ENCODE assay signal across 2 cellular contexts in the genomic region with DNA sequence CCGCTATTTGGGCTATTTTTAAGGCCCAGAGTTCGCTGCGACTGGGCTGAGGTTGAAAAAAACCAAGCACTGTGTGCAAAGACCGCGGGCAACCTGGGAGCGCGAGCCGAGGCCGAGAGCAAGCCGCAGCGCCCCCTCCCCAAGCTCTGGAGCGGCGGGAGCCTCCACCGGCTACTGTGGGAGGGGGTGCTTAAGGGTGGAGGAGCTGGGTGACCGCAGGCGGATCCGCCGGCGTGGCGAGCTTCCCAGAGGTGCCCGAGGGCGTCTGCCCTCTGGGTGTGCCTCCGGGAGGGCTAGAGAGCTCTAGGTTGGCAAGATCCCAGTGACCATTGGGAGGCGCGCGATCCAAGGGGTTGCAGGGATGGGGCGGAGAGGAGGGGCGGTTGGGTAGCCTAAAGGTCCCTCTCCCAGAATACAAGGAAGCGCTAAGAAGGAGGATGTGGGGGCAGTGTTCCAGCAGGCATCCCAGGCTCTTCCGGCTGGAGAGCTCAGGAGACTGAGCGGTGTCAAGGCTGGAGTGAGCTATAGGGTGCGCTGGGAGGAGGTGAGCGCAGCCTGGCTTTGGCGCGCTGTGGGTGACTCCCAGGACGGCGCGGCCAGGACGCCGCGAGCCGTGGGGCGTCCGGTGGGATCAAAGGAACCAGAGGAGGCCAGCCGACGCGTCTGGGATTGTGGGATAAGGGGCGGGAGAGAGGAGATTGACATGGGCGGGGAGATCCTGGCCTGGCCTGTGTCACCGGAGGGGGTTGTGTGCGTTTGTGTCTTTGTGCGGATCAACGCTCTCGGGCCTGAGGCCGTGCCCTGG.
TF ChIP-seq lines count a peak whose summit lies in the region.

No MANE protein-coding gene starts in this region.

TF ChIP-seq in SK-N-SH treated with all-trans-retinoic acid at 6 μM for 48 hours, 23 proteins besides CTCF, POLR2A, EP300 and RAD21:
- TF ChIP-seq, protein P1, sequence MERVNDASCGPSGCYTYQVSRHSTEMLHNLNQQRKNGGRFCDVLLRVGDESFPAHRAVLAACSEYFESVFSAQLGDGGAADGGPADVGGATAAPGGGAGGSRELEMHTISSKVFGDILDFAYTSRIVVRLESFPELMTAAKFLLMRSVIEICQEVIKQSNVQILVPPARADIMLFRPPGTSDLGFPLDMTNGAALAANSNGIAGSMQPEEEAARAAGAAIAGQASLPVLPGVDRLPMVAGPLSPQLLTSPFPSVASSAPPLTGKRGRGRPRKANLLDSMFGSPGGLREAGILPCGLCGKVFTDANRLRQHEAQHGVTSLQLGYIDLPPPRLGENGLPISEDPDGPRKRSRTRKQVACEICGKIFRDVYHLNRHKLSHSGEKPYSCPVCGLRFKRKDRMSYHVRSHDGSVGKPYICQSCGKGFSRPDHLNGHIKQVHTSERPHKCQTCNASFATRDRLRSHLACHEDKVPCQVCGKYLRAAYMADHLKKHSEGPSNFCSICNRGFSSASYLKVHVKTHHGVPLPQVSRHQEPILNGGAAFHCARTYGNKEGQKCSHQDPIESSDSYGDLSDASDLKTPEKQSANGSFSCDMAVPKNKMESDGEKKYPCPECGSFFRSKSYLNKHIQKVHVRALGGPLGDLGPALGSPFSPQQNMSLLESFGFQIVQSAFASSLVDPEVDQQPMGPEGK (CRISPR knock-in tag; IDR thresholded peaks at IDR 0.05; ENCODE audit: borderline replicate concordance) = no peak
- TF ChIP-seq, protein P2, sequence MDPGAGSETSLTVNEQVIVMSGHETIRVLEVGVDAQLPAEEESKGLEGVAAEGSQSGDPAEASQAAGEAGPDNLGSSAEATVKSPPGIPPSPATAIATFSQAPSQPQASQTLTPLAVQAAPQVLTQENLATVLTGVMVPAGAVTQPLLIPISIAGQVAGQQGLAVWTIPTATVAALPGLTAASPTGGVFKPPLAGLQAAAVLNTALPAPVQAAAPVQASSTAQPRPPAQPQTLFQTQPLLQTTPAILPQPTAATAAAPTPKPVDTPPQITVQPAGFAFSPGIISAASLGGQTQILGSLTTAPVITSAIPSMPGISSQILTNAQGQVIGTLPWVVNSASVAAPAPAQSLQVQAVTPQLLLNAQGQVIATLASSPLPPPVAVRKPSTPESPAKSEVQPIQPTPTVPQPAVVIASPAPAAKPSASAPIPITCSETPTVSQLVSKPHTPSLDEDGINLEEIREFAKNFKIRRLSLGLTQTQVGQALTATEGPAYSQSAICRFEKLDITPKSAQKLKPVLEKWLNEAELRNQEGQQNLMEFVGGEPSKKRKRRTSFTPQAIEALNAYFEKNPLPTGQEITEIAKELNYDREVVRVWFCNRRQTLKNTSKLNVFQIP (CRISPR knock-in tag; IDR thresholded peaks at IDR 0.05; ENCODE audit: borderline replicate concordance, low read depth) = no peak
- TF ChIP-seq GLIS3 (CRISPR knock-in tag; IDR thresholded peaks at IDR 0.05) (no peak), PPARA (CRISPR knock-in tag; IDR thresholded peaks at IDR 0.05; ENCODE audit: borderline replicate concordance) (no peak), ARNTL (CRISPR knock-in tag; IDR thresholded peaks at IDR 0.05; ENCODE audit: borderline replicate concordance, low read depth) (no peak), ESRRG (CRISPR knock-in tag; IDR thresholded peaks at IDR 0.05) (no peak), OSR1 (CRISPR knock-in tag; IDR thresholded peaks at IDR 0.05) (no peak), ZNF70 (CRISPR knock-in tag; IDR thresholded peaks at IDR 0.05) (no peak), ZFP3 (CRISPR knock-in tag; IDR thresholded peaks at IDR 0.05) (no peak), SNAI2 (CRISPR knock-in tag; IDR thresholded peaks at IDR 0.05) (no peak)
- TF ChIP-seq, protein P3, sequence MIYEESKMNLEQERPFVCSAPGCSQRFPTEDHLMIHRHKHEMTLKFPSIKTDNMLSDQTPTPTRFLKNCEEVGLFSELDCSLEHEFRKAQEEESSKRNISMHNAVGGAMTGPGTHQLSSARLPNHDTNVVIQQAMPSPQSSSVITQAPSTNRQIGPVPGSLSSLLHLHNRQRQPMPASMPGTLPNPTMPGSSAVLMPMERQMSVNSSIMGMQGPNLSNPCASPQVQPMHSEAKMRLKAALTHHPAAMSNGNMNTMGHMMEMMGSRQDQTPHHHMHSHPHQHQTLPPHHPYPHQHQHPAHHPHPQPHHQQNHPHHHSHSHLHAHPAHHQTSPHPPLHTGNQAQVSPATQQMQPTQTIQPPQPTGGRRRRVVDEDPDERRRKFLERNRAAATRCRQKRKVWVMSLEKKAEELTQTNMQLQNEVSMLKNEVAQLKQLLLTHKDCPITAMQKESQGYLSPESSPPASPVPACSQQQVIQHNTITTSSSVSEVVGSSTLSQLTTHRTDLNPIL (CRISPR knock-in tag; IDR thresholded peaks at IDR 0.05; ENCODE audit: low read depth) = no peak
- TF ChIP-seq, protein P4, sequence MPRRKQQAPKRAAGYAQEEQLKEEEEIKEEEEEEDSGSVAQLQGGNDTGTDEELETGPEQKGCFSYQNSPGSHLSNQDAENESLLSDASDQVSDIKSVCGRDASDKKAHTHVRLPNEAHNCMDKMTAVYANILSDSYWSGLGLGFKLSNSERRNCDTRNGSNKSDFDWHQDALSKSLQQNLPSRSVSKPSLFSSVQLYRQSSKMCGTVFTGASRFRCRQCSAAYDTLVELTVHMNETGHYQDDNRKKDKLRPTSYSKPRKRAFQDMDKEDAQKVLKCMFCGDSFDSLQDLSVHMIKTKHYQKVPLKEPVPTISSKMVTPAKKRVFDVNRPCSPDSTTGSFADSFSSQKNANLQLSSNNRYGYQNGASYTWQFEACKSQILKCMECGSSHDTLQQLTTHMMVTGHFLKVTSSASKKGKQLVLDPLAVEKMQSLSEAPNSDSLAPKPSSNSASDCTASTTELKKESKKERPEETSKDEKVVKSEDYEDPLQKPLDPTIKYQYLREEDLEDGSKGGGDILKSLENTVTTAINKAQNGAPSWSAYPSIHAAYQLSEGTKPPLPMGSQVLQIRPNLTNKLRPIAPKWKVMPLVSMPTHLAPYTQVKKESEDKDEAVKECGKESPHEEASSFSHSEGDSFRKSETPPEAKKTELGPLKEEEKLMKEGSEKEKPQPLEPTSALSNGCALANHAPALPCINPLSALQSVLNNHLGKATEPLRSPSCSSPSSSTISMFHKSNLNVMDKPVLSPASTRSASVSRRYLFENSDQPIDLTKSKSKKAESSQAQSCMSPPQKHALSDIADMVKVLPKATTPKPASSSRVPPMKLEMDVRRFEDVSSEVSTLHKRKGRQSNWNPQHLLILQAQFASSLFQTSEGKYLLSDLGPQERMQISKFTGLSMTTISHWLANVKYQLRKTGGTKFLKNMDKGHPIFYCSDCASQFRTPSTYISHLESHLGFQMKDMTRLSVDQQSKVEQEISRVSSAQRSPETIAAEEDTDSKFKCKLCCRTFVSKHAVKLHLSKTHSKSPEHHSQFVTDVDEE (CRISPR knock-in tag; IDR thresholded peaks at IDR 0.05) = no peak

TF ChIP-seq in HepG2, 621 proteins besides CTCF, POLR2A, EP300 and RAD21 (continues in another document):
- TF ChIP-seq FOXC1 (CRISPR knock-in tag; IDR thresholded peaks at IDR 0.05; ENCODE audit: borderline replicate concordance) (no peak), TP53 (CRISPR knock-in tag; conservative IDR thresholded peaks at IDR 0.05) (0 out of 2 replicates have a peak, but pooled peaks have one; percentile 58), ZNF770 (CRISPR knock-in tag; IDR thresholded peaks at IDR 0.05) (peak; percentile 36; the same call in 1 of the 2 replicates), NPAS2 (CRISPR knock-in tag; IDR thresholded peaks at IDR 0.05; ENCODE audit: borderline replicate concordance) (no peak), YEATS4 (CRISPR knock-in tag; IDR thresholded peaks at IDR 0.05; ENCODE audit: borderline replicate concordance) (peak; percentile 82), SMARCE1 (IDR thresholded peaks at IDR 0.05; ENCODE audit: borderline replicate concordance) (no peak), ZNF547 (CRISPR knock-in tag; IDR thresholded peaks at IDR 0.05) (no peak), SNRNP70 (IDR thresholded peaks at IDR 0.05; ENCODE audit: low read depth, low read length) (no peak), MED8 (CRISPR knock-in tag; IDR thresholded peaks at IDR 0.05; ENCODE audit: insufficient replicate concordance) (peak; percentile 57), NFE2L2 (IDR thresholded peaks at IDR 0.05; ENCODE audit: low read length) (no peak), ARNT (IDR thresholded peaks at IDR 0.05) (no peak), NKX3-1 (CRISPR knock-in tag; IDR thresholded peaks at IDR 0.05) (peak; percentile 72; the same call in 1 of the 2 replicates), MAF1 (CRISPR knock-in tag; IDR thresholded peaks at IDR 0.05; ENCODE audit: borderline replicate concordance) (peak; percentile 56; the same call in 1 of the 2 replicates), TGIF2 (CRISPR knock-in tag; IDR thresholded peaks at IDR 0.05) (0 out of 2 replicates have a peak, but pooled peaks have one; percentile 36), RFX5 (IDR thresholded peaks at IDR 0.05; ENCODE audit: low read depth, low read length) (no peak), PAX8 (CRISPR knock-in tag; IDR thresholded peaks at IDR 0.05; ENCODE audit: borderline replicate concordance) (no peak), ARHGAP35 (CRISPR knock-in tag; IDR thresholded peaks at IDR 0.05; ENCODE audit: borderline replicate concordance) (no peak), HMGA1 (CRISPR knock-in tag; conservative IDR thresholded peaks at IDR 0.05) (no peak), MIER2 (CRISPR knock-in tag; IDR thresholded peaks at IDR 0.05) (no peak), STAG1 (CRISPR knock-in tag; IDR thresholded peaks at IDR 0.05) (peak; percentile 37), SNAPC2 (CRISPR knock-in tag; IDR thresholded peaks at IDR 0.05) (peak; percentile 71; the same call in 1 of the 2 replicates), ZNF326 (CRISPR knock-in tag; IDR thresholded peaks at IDR 0.05; ENCODE audit: borderline replicate concordance) (no peak), FOXK1 (CRISPR knock-in tag; IDR thresholded peaks at IDR 0.05; ENCODE audit: borderline replicate concordance, low read depth) (no peak), ZNF362 (CRISPR knock-in tag; IDR thresholded peaks at IDR 0.05; ENCODE audit: borderline replicate concordance) (peak; percentile 91), HIC2 (CRISPR knock-in tag; IDR thresholded peaks at IDR 0.05; ENCODE audit: low read depth) (peak; percentile 76), PAWR (CRISPR knock-in tag; IDR thresholded peaks at IDR 0.05; ENCODE audit: borderline replicate concordance) (no peak), REST (IDR thresholded peaks at IDR 0.05; ENCODE audit: borderline replicate concordance in 1 of 2, low read depth in 1 of 2, low read length in 2 of 2) (0 out of 4 replicates have a peak, but pooled peaks of 1 of the 2 experiments have one; percentile 18), HNRNPK (IDR thresholded peaks at IDR 0.05; ENCODE audit: low read depth, low read length, poor library complexity, severe bottlenecking) (peak; percentile 43)
- TF ChIP-seq, protein P5, sequence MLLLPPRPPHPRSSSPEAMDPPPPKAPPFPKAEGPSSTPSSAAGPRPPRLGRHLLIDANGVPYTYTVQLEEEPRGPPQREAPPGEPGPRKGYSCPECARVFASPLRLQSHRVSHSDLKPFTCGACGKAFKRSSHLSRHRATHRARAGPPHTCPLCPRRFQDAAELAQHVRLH (CRISPR knock-in tag; IDR thresholded peaks at IDR 0.05; ENCODE audit: borderline replicate concordance, low read depth) = no peak; the same call in 1 of the 2 replicates
